In the genomic region with DNA sequence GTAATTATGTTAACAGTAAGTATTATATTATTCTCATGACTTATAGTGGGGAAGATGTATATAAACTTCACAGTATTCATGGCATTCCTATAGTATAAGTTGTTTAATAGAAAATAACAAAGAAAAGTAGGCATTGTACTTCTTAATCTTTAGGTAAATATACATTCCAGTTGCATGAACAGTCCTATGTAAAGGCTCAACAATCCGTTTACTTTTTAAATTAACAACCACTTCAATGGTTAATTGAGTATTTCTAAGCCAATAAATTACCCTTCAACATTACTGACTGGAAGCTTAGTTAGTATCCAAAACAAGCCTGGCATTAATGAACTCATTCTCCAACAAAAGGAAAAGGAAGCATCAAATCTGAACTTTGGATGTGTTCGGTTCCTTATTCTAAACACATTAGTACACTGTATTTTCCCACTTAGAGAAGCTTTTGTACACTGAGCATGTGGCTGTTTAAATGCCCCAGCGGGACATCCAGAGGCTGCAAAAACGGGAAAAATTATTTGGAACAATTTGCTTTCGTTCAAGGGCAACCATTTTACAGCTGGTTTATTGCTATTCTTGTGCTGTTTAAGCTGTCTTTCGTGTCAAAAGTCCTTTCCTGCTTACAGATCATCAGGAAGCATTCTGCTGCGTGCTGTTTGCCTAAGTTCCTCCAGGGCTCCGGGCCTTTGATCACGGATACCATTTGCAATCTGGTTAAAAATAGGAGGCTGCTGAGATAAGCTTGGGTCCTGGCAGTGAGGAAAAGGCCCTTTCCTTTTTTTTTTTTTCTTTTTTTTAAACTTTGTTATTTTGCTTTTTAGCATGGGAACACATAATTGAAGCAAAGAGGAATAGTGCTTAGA, we compare ENCODE assay signal across 8 cellular contexts.
A peak's percentile ranks its signal among the peaks of the same experiment; 100 is the strongest.
DNase-seq lines count a peak whose midpoint lies in the region; ATAC-seq and TF ChIP-seq lines count a peak whose summit lies in the region.

No MANE protein-coding gene starts in this region.

- in situ Hi-C loops in SK-MEL-5 (cut with HindIII; ENCODE audit: low pct_unique_long_range_greater_than_20kb, low sequenced_read_pairs): no loop called here

- H3K27ac ChIP-seq in parathyroid adenoma: no peak overlapping the region

- H3K9ac ChIP-seq in parathyroid adenoma: no peak overlapping the region

- ATAC-seq in natural killer cell (no peak), GM18867 (IDR thresholded peaks at IDR 0.05; ENCODE audit: unreplicated experiment) (no peak)

- H3K9me3 Mint-ChIP-seq in CD14-positive monocyte (peaks cover 0 to 1% (median 0%) of the 10 kb centered on the region in 7 donors), natural killer cell (peaks cover 0 to under 1% of the 10 kb centered on the region in 2 donors)

- no peaks in the 10 kb centered on the region for H3K36me3 ChIP-seq in parathyroid adenoma (ENCODE audit: control insufficient read depth, insufficient read depth, low read length)

- H3K36me3 Mint-ChIP-seq in CD14-positive monocyte: no peaks in the 10 kb centered on the region
- no peaks in the 10 kb centered on the region for H3K36me3 Mint-ChIP-seq in natural killer cell

- intact Hi-C loops in CD14-positive monocyte (cut with micrococcal nuclease): no loop called here
- intact Hi-C loops in natural killer cell (cut with micrococcal nuclease): no loop called here

- H3K9me3 ChIP-seq in parathyroid adenoma (ENCODE audit: control insufficient read depth, low read length): no peaks in the 10 kb centered on the region

- no peaks in the 10 kb centered on the region for H3K79me2 ChIP-seq in parathyroid adenoma

- H3K4me1 ChIP-seq in parathyroid adenoma: no peaks in the 10 kb centered on the region

- H3K27me3 Mint-ChIP-seq in CD14-positive monocyte (ENCODE audit: low read depth in 3 of 3): no peaks in the 10 kb centered on the region
- peaks cover 0 to 2% of the 10 kb centered on the region in 2 donors for H3K27me3 Mint-ChIP-seq in natural killer cell (ENCODE audit: low read depth in 2 of 2)

- no peak for TF ChIP-seq CTCF in parathyroid adenoma (IDR thresholded peaks at IDR 0.05)
- TF ChIP-seq CTCF in CD14-positive monocyte (IDR thresholded peaks at IDR 0.05): no peak
- no peak for TF ChIP-seq CTCF in natural killer cell (IDR thresholded peaks at IDR 0.05)

- H3K4me1 Mint-ChIP-seq in CD14-positive monocyte (peaks cover 2% of the 10 kb centered on the region), natural killer cell (no peaks in the 10 kb centered on the region)

- no peaks in the 10 kb centered on the region for H3K27me3 ChIP-seq in parathyroid adenoma (ENCODE audit: control insufficient read depth, insufficient read depth, low read length)

- H3K4me3 ChIP-seq in parathyroid adenoma (ENCODE audit: low read depth, low read length): no peak overlapping the region

- no peak overlapping the region for H3K4me2 ChIP-seq in parathyroid adenoma (ENCODE audit: low read length)

- DNase-seq in ELR (ENCODE audit: low read depth): peak; percentile 57
- peak; percentile 65 for DNase-seq in SK-MEL-5 (ENCODE audit: low read depth, low spot score)
- peak; percentile 21 for DNase-seq in globus pallidus (ENCODE audit: low spot score)
- no peak for DNase-seq in CD14-positive monocyte (ENCODE audit: low spot score)
- no peak for DNase-seq in natural killer cell
- no peak for DNase-seq in NCI-H1048 (lab: John Stamatoyannopoulos, UW)

- no peak overlapping the region for H3K27ac Mint-ChIP-seq in CD14-positive monocyte
- no peak overlapping the region for H3K27ac Mint-ChIP-seq in natural killer cell

- peak overlapping the region; percentile 7 for H2AFZ ChIP-seq in parathyroid adenoma

- H3K4me3 Mint-ChIP-seq in CD14-positive monocyte: peak overlapping the region in 1 of 2 donors; percentile 3
- H3K4me3 Mint-ChIP-seq in natural killer cell: no peak overlapping the region

Comparison
In these comparisons a context has a peak if more than half of its experiments do, and no peak if none do; other contexts are left out.
1. DNase-seq: peak in ELR (single experiment), SK-MEL-5 (single experiment) and globus pallidus (single experiment); none in CD14-positive monocyte (single experiment), natural killer cell (single experiment) and NCI-H1048 (single experiment).